10 cellular contexts compared by ENCODE assay signal in genomic region chr2:156589381-156590079, GRCh38.
DNase-seq lines count a peak whose midpoint lies in the region; ATAC-seq and TF ChIP-seq lines count a peak whose summit lies in the region.
"Had no signal": no experiment of that assay in that cellular context is flagged by ENCODE, and none has a peak within 500 bp of the region (broad histone marks: within the 10 kb centered on the region; RNA-seq: fewer than 3 reads in every experiment).

No MANE protein-coding gene starts in this region.

- ATAC-seq in GM18520 (IDR thresholded peaks at IDR 0.05; ENCODE audit: unreplicated experiment) = no peak

- DNase-seq in AG08395 (ENCODE audit: low spot score) (peak; percentile 65), GM10248 (ENCODE audit: extremely low spot score) (peak; percentile 15), HEK293T (ENCODE audit: extremely low spot score) (peak; percentile 43), NCI-H1694 treated with DMSO at 0.1 percent for 48 hours (lab: John Stamatoyannopoulos, UW) (peak; percentile 70), foreskin fibroblast (peak; percentile 26 to 70), pulmonary artery endothelial cell (ENCODE audit: low read depth, low spot score) (peak; percentile 8)

- H3K4me3 ChIP-seq in WI38 (ENCODE audit: low read depth, low read length) (no peak overlapping the region), foreskin fibroblast (ENCODE audit: low read depth in 1 of 2, low read length in 2 of 2) (no peak overlapping the region)
- H3K4me3 ChIP-seq: SJCRH30, skin epidermis had no signal

- POLR2A ChIA-PET in GM10248 (lab: Yijun Ruan, JAX) (no interaction called here), HEK293T (lab: Yijun Ruan, JAX) (interaction anchor here (1.7 to 2.0 kb wide), 2 partner anchors 248 to 255 kb away, joined by 7 to 13 read pairs; no protein-coding TSS in a partner anchor)

- TF ChIP-seq CTCF in GM10248 (IDR thresholded peaks at IDR 0.05; ENCODE audit: control extremely low read depth, extremely low read depth, low read depth, missing control alignments) (peak; percentile 45), WI38 (IDR thresholded peaks at IDR 0.05; ENCODE audit: low read depth, low read length) (peak; percentile 32; the same call in 1 of the 2 replicates), foreskin fibroblast (IDR thresholded peaks at IDR 0.05; ENCODE audit: low read depth, low read length) (peak; percentile 37)

- CTCF ChIA-PET in GM10248 (lab: Yijun Ruan, JAX) = interaction anchor here (0.8 to 4.8 kb wide), 31 partner anchors 9 to 1213 kb away, joined by 3 to 51 read pairs (median 4); no protein-coding TSS in a partner anchor
- CTCF ChIA-PET in HEK293T (lab: Yijun Ruan, JAX) = interaction anchor here (3.3 kb wide), 1 partner anchor 254 kb away, joined by 12 read pairs; no protein-coding TSS in a partner anchor

TF ChIP-seq in HEK293T, 16 proteins besides CTCF, POLR2A, EP300 and RAD21:
- TF ChIP-seq SUZ12 (IDR thresholded peaks at IDR 0.05) = no peak
- TF ChIP-seq PKNOX1 (IDR thresholded peaks at IDR 0.05) = peak; percentile 80

Comparison
In these comparisons a context has a peak if more than half of its experiments do, and no peak if none do; other contexts are left out.
1. DNase-seq: peak in every context shown above with its lines; median percentile 70 in NCI-H1694 treated with DMSO at 0.1 percent for 48 hours; 65 in AG08395; 48 in foreskin fibroblast; 43 in HEK293T; 15 in GM10248; 8 in pulmonary artery endothelial cell.